14 cellular contexts compared by ENCODE assay signal in the genomic region with DNA sequence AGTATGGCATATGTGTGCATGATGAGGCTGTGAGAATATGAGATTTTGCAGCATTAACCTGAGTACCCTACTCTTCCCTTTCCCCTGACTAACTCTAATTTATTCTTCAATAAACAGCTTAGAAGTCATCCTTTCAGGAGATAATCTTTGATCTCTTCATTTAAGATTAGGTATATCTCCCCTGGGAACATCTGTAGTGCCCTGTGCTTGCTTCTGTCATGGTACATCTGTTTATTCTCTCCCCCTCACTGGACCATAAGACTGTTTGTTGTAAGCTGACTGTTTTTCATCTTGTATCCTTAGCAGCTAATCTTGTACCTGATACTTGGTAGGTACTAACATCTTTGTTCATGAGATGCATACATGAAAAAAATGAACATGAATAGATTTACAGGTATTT.
DNase-seq lines count a peak whose midpoint lies in the region; FAIRE-seq and TF ChIP-seq lines count a peak whose summit lies in the region.
"Had no signal": no experiment of that assay in that cellular context is flagged by ENCODE, and none has a peak within 500 bp of the region (broad histone marks: within the 10 kb centered on the region; RNA-seq: fewer than 3 reads in every experiment).

No MANE protein-coding gene starts in this region.

- FAIRE-seq in H54 (lab: Jason Lieb, UNC) (peak; percentile 73), urothelium cell line (lab: Jason Lieb, UNC) (peak; percentile 83)
- FAIRE-seq: GM12878 had no signal

- DNase-seq in NCI-H2171 treated with DMSO at 0.1 percent for 48 hours (lab: John Stamatoyannopoulos, UW) (peak; percentile 32), NCI-H2171 (lab: John Stamatoyannopoulos, UW) (no peak), H54 (ENCODE audit: insufficient read length, low spot score) (no peak), SK-N-DZ (ENCODE audit: low spot score) (peak; percentile 92), urothelium cell line (ENCODE audit: low spot score) (no peak), NOMO-1 treated with DMSO at 0.1 percent for 48 hours (lab: John Stamatoyannopoulos, UW; ENCODE audit: unreplicated experiment) (no peak), NCI-H1105 (lab: John Stamatoyannopoulos, UW) (no peak)
- no peak for DNase-seq in activated CD4-positive, alpha-beta T cell treated with anti-CD3 and anti-CD28 coated beads for 1 hour
- DNase-seq: 8988T, AML-193, DMS79, HCEC 1CT, HFFc6 had no signal

- no peak for TF ChIP-seq POLR2A in H54 (IDR thresholded peaks at IDR 0.05; ENCODE audit: low read depth, low read length)

Comparison
In these comparisons a context has a peak if more than half of its experiments do, and no peak if none do; other contexts are left out.
1. DNase-seq: peak in NCI-H2171 treated with DMSO at 0.1 percent for 48 hours (single experiment) and SK-N-DZ (single experiment); none in NCI-H2171 (single experiment), H54 (single experiment), urothelium cell line (single experiment), activated CD4-positive, alpha-beta T cell treated with anti-CD3 and anti-CD28 coated beads for 1 hour (single experiment), NOMO-1 treated with DMSO at 0.1 percent for 48 hours (single experiment) and NCI-H1105 (single experiment).